18 cellular contexts compared by ENCODE assay signal in the genomic region with DNA sequence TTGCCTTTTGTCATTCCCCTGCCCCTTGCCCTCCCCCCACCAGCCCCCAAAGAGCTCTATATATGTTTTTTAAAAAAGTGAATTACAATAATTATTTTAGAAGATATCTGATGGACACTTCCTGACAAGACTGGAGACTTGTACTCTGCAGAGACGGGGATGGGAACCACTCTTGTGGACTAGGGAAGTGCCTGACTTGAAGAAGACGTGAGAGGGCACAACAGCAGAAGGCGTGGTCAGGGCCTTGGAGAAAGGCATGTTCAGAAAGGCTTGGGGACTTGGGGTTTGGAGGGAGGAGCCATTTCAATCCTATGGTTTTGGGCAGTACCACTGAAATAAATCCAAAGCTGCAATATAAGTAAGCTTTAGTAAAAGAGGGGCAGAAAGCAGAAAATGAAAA.
"Had no signal": no experiment of that assay in that cellular context is flagged by ENCODE, and none has a peak within 500 bp of the region (broad histone marks: within the 10 kb centered on the region; RNA-seq: fewer than 3 reads in every experiment).

No MANE protein-coding gene starts in this region.

- H3K36me3 Mint-ChIP-seq: IgD-negative memory B cell had no signal

- H3K4me2 ChIP-seq: KMS-11, SK-N-SH had no signal

- H3K27ac Mint-ChIP-seq: IgD-negative memory B cell had no signal

- H3K27ac ChIP-seq: HL-60, KMS-11 had no signal

- H3K9me3 ChIP-seq: SK-N-SH had no signal

- ATAC-seq: K562 had no signal

- H3K4me3 Mint-ChIP-seq: IgD-negative memory B cell had no signal

- DNase-seq: Kasumi-1, MM.1S, NCI-H1092 treated with DMSO at 0.1 percent for 48 hours, NCI-H187 treated with DMSO at 0.1 percent for 48 hours, NCI-H2029 treated with DMSO at 0.1 percent for 48 hours, NCI-H226, NCI-H446, NCI-H510A, NCI-H524 treated with DMSO at 0.1 percent for 48 hours, NCI-H774, RPMI8226, SHP77, SK-N-SH, SW 1271 had no signal

- H3K9me3 Mint-ChIP-seq: IgD-negative memory B cell had no signal

- H3K4me3 ChIP-seq: K562 had no signal

- H3K9me2 ChIP-seq: SK-N-SH had no signal
